10 cellular contexts compared by ENCODE assay signal in the genomic region with DNA sequence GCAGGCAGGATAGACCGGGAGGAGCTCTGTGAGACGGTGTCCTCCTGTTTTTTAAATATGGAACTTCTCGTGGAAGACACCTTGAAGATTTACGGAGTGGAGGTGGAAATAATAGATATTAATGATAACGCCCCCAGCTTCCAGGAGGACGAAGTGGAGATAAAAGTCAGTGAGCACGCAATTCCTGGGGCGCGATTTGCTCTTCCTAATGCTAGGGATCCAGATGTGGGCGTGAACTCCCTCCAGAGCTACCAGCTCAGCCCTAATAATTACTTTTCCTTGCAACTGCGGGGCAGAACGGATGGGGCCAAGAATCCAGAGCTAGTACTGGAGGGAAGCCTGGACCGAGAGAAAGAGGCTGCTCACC. TPM values are rescaled to one million over a fixed set of nuclear protein-coding genes. Genes with fewer than 3 reads are reported as not detected.
DNase-seq lines count a peak whose midpoint lies in the region; ATAC-seq and TF ChIP-seq lines count a peak whose summit lies in the region.
"Had no signal": no experiment of that assay in that cellular context is flagged by ENCODE, and none has a peak within 500 bp of the region (broad histone marks: within the 10 kb centered on the region; RNA-seq: fewer than 3 reads in every experiment).

No MANE protein-coding gene starts in this region.

- POLR2A ChIA-PET in naive thymus-derived CD8-positive, alpha-beta T cell (lab: Charles Lee): no interaction called here

- H3K4me3 ChIP-seq in HL-60 (replicated peaks; ENCODE audit: insufficient read depth, low read length) (peak overlapping the region; percentile 69), coronary artery (peak overlapping the region; percentile 60), neuronal stem cell (ENCODE audit: low read length in 2 of 2) (no peak overlapping the region), adrenal gland (peak overlapping the region in 1 of 4 donors; percentile 40)

- H3K36me3 Mint-ChIP-seq in CD14-positive monocyte: peaks cover 7 to 30% of the 10 kb centered on the region in 2 donors
- peaks cover 31 to 58% (median 35%) of the 10 kb centered on the region in 3 donors for H3K36me3 Mint-ChIP-seq in naive thymus-derived CD8-positive, alpha-beta T cell

- no peak overlapping the region for H3K18ac ChIP-seq in neuronal stem cell (ENCODE audit: low read length)

- H3K27me3 Mint-ChIP-seq in CD14-positive monocyte (ENCODE audit: low read depth in 3 of 3): peaks cover 76 to 89% (median 85%) of the 10 kb centered on the region in 3 donors
- peaks cover 44 to 90% (median 69%) of the 10 kb centered on the region in 5 donors for H3K27me3 Mint-ChIP-seq in naive thymus-derived CD8-positive, alpha-beta T cell

- peaks cover 55 to 99% of the 10 kb centered on the region in 2 donors for H3K9me3 ChIP-seq in neuronal stem cell (replicated peaks in 1 of 2; ENCODE audit: control insufficient read depth in 2 of 2, insufficient read depth in 1 of 2, low read depth in 1 of 2, low read length in 2 of 2)
- peaks cover 0 to 86% (median 26%) of the 10 kb centered on the region in 3 donors for H3K9me3 ChIP-seq in adrenal gland (replicated peaks in 1 of 3)

- H3K9me3 Mint-ChIP-seq in CD14-positive monocyte: peaks cover 19 to 61% (median 54%) of the 10 kb centered on the region in 7 donors
- peaks cover 0 to 86% (median 36%) of the 10 kb centered on the region in 9 donors for H3K9me3 Mint-ChIP-seq in naive thymus-derived CD8-positive, alpha-beta T cell

- no peak overlapping the region for H3K27ac ChIP-seq in HL-60 (replicated peaks)
- H3K27ac ChIP-seq in coronary artery: no peak overlapping the region
- no peak overlapping the region for H3K27ac ChIP-seq in neuronal stem cell (replicated peaks; ENCODE audit: low read length)
- H3K27ac ChIP-seq in adrenal gland: no peak overlapping the region

- DNase-seq in CD14-positive monocyte (ENCODE audit: low spot score) (no peak), HL-60 (ENCODE audit: low read depth in 1 of 2, low spot score in 1 of 2) (no peak), coronary artery (ENCODE audit: low spot score) (no peak), neuronal stem cell (ENCODE audit: low spot score) (no peak), NCI-H2171 treated with DMSO at 0.1 percent for 48 hours (lab: John Stamatoyannopoulos, UW) (no peak), adrenal gland (no peak)
- DNase-seq in naive thymus-derived CD8-positive, alpha-beta T cell: no peak
- no peak for DNase-seq in effector CD8-positive, alpha-beta T cell (lab: John Stamatoyannopoulos, UW)
- DNase-seq: activated CD4-positive, CD25-positive, alpha-beta regulatory T cell; NCI-H510A had no signal

- H3K4ac ChIP-seq in neuronal stem cell (ENCODE audit: low read length): no peak overlapping the region

- no peaks in the 10 kb centered on the region for H3K4me1 ChIP-seq in neuronal stem cell (ENCODE audit: control insufficient read depth in 2 of 2, insufficient read depth in 1 of 2, low read depth in 1 of 2, low read length in 2 of 2)
- H3K4me1 ChIP-seq in adrenal gland (replicated peaks in 1 of 2): no peaks in the 10 kb centered on the region

- no peak overlapping the region for H2BK5ac ChIP-seq in neuronal stem cell (ENCODE audit: low read length)

- peaks cover 10% of the 10 kb centered on the region for H3K79me1 ChIP-seq in neuronal stem cell (ENCODE audit: low read depth, low read length)

- H2BK12ac ChIP-seq in neuronal stem cell (ENCODE audit: low read length): no peak overlapping the region

- H4K8ac ChIP-seq in neuronal stem cell (ENCODE audit: low read depth, low read length): no peak overlapping the region

- H3K36me3 ChIP-seq in neuronal stem cell (replicated peaks in 1 of 2; ENCODE audit: control insufficient read depth in 2 of 2, insufficient read depth in 2 of 2, low read length in 2 of 2) (peaks cover 41 to 76% of the 10 kb centered on the region in 2 donors), adrenal gland (replicated peaks in 1 of 2) (no peaks in the 10 kb centered on the region)

- TF ChIP-seq CTCF in CD14-positive monocyte (IDR thresholded peaks at IDR 0.05): no peak
- TF ChIP-seq CTCF in HL-60 (IDR thresholded peaks at IDR 0.05; ENCODE audit: insufficient read depth, low read length): no peak
- TF ChIP-seq CTCF in coronary artery (IDR thresholded peaks at IDR 0.05): no peak
- TF ChIP-seq CTCF in adrenal gland (IDR thresholded peaks at IDR 0.05): no peak

- no peak overlapping the region for H3K23ac ChIP-seq in neuronal stem cell (ENCODE audit: low read depth, low read length, poor library complexity)

- no CpG with 5 or more reads among the region's 13 CpGs for WGBS in neuronal stem cell (ENCODE audit: extremely low coverage in 2 of 2, insufficient read length in 2 of 2, insufficient replicate concordance in 1 of 2), 2 donors
- 7 to 8% (median 7%) methylated on average over 10 to 13 of the region's 13 CpGs for WGBS in adrenal gland, 4 donors

- H2AFZ ChIP-seq in neuronal stem cell (ENCODE audit: low read length): no peak overlapping the region

- H2AK5ac ChIP-seq in neuronal stem cell (ENCODE audit: low read depth, low read length): no peak overlapping the region

- no peak overlapping the region for H3K4me2 ChIP-seq in neuronal stem cell (ENCODE audit: insufficient read depth, low read length, poor library complexity, severe bottlenecking)

- H3K4me3 Mint-ChIP-seq in CD14-positive monocyte: peak overlapping the region; percentile 84 to 92
- peak overlapping the region; percentile 50 to 85 (median 74) for H3K4me3 Mint-ChIP-seq in naive thymus-derived CD8-positive, alpha-beta T cell

- intact Hi-C loops in CD14-positive monocyte (cut with micrococcal nuclease): loop anchor here (5.0 kb wide), 2 partner anchors 136 to 141 kb away; no protein-coding TSS in a partner anchor
- intact Hi-C loops in adrenal gland (cut with DNase I): loop anchor here in 1 of 2 donors (10.0 kb wide), 1 partner anchor 103 kb away; no protein-coding TSS in a partner anchor

- H2BK120ac ChIP-seq in neuronal stem cell (ENCODE audit: low read depth, low read length): no peak overlapping the region

- H3K14ac ChIP-seq in neuronal stem cell (ENCODE audit: low read length): no peak overlapping the region

- no peak overlapping the region for H4K91ac ChIP-seq in neuronal stem cell (ENCODE audit: low read depth, low read length, poor library complexity)

- H3K27ac Mint-ChIP-seq in CD14-positive monocyte: peak overlapping the region in 2 of 7 donors; percentile 41 to 73
- H3K27ac Mint-ChIP-seq in naive thymus-derived CD8-positive, alpha-beta T cell: peak overlapping the region in 2 of 10 donors; percentile 64 to 93

- no peak overlapping the region for H3K9ac ChIP-seq in neuronal stem cell (ENCODE audit: low read depth, low read length, poor library complexity)

- no peak for ATAC-seq in naive thymus-derived CD8-positive, alpha-beta T cell

- H2BK15ac ChIP-seq in neuronal stem cell (ENCODE audit: low read length): no peak overlapping the region

- H3K27me3 ChIP-seq in HL-60 (ENCODE audit: insufficient read depth, poor library complexity, severe bottlenecking): peaks cover 13% of the 10 kb centered on the region
- H3K27me3 ChIP-seq in neuronal stem cell (ENCODE audit: control insufficient read depth in 3 of 3, insufficient read depth in 3 of 3, low read depth in 1 of 3, low read length in 3 of 3): no peaks in the 10 kb centered on the region
- no peaks in the 10 kb centered on the region for H3K27me3 ChIP-seq in adrenal gland

- TF ChIP-seq POLR2A in adrenal gland (IDR thresholded peaks at IDR 0.05): no peak

- peaks cover 32% of the 10 kb centered on the region for H3K4me1 Mint-ChIP-seq in CD14-positive monocyte
- H3K4me1 Mint-ChIP-seq in naive thymus-derived CD8-positive, alpha-beta T cell: peaks cover 0 to 17% (median 5%) of the 10 kb centered on the region in 4 donors

RNA-seq across cellular contexts. Expression of gene PCDHGA11, which starts 0.6 kb away (rescaled TPM):
- polyA plus RNA-seq in CD14-positive monocyte: not detected
- total RNA-seq in naive thymus-derived CD8-positive, alpha-beta T cell: under 1 TPM; 0.10 to 0.36 TPM
- polyA plus RNA-seq in naive thymus-derived CD8-positive, alpha-beta T cell: not detected
- polyA plus RNA-seq in neuronal stem cell (2013, experiment 1 of 2): 1.1 TPM
- 1.2 TPM for polyA plus RNA-seq in neuronal stem cell (2013, experiment 2 of 2)
- 1 to 10 TPM; 1.6 to 4.9 (median 3.3) TPM for total RNA-seq in adrenal gland
- polyA plus RNA-seq in adrenal gland: 1 to 10 TPM in 2 of 3 donors, under 1 TPM in 1; 0.44 to 2.0 (median 1.4) TPM

RNA-seq across cellular contexts. Expression of gene PCDHGB7, which starts 4.0 kb away (rescaled TPM):
- polyA plus RNA-seq in CD14-positive monocyte: not detected
- total RNA-seq in naive thymus-derived CD8-positive, alpha-beta T cell: under 1 TPM; 0.16 to 0.25 TPM
- not detected for polyA plus RNA-seq in naive thymus-derived CD8-positive, alpha-beta T cell
- 15.9 TPM for polyA plus RNA-seq in neuronal stem cell (2013, experiment 1 of 2)
- 15.8 TPM for polyA plus RNA-seq in neuronal stem cell (2013, experiment 2 of 2)
- 10 to 100 TPM; 12.2 to 28.1 (median 19.4) TPM for total RNA-seq in adrenal gland
- 1 to 10 TPM in 2 of 3 donors, under 1 TPM in 1; 0.88 to 8.2 (median 2.7) TPM for polyA plus RNA-seq in adrenal gland

RNA-seq across cellular contexts. Expression of gene PCDHGA10, which starts 8.7 kb away (rescaled TPM):
- polyA plus RNA-seq in CD14-positive monocyte: not detected
- total RNA-seq in naive thymus-derived CD8-positive, alpha-beta T cell: under 1 TPM; 0.31 to 0.41 TPM
- not detected for polyA plus RNA-seq in naive thymus-derived CD8-positive, alpha-beta T cell
- polyA plus RNA-seq in neuronal stem cell (2013, experiment 1 of 2): 4.2 TPM
- 3.9 TPM for polyA plus RNA-seq in neuronal stem cell (2013, experiment 2 of 2)
- 1 to 10 TPM; 4.5 to 9.7 (median 7.8) TPM for total RNA-seq in adrenal gland
- 1 to 10 TPM in 2 of 3 donors, under 1 TPM in 1; 0.64 to 2.2 (median 1.5) TPM for polyA plus RNA-seq in adrenal gland

RNA-seq across cellular contexts. Expression of gene PCDHGA12, which starts 8.8 kb away (rescaled TPM):
- not detected for polyA plus RNA-seq in CD14-positive monocyte
- under 1 TPM in 1 of 2 experiments, not detected in 1; 0.22 TPM for total RNA-seq in naive thymus-derived CD8-positive, alpha-beta T cell
- under 1 TPM in 2 of 3 donors, not detected in 1; 0.06 to 0.07 TPM for polyA plus RNA-seq in naive thymus-derived CD8-positive, alpha-beta T cell
- polyA plus RNA-seq in neuronal stem cell (2013, experiment 1 of 2): 0.10 TPM
- 0.15 TPM for polyA plus RNA-seq in neuronal stem cell (2013, experiment 2 of 2)
- total RNA-seq in adrenal gland: 10 to 100 TPM; 10.2 to 29.1 (median 15.0) TPM
- polyA plus RNA-seq in adrenal gland: 1 to 10 TPM in 2 of 3 donors, under 1 TPM in 1; 0.34 to 5.6 (median 3.8) TPM

RNA-seq across cellular contexts. Expression of gene PCDHGB6, which starts 13.7 kb away (rescaled TPM):
- under 1 TPM in 1 of 2 donors, not detected in 1; 0.06 TPM for polyA plus RNA-seq in CD14-positive monocyte
- total RNA-seq in naive thymus-derived CD8-positive, alpha-beta T cell: under 1 TPM; 0.21 to 0.30 TPM
- under 1 TPM in 1 of 3 donors, not detected in 2; 0.13 TPM for polyA plus RNA-seq in naive thymus-derived CD8-positive, alpha-beta T cell
- 19.4 TPM for polyA plus RNA-seq in neuronal stem cell (2013, experiment 1 of 2)
- 20.0 TPM for polyA plus RNA-seq in neuronal stem cell (2013, experiment 2 of 2)
- 10 to 100 TPM in 5 of 8 donors, 1 to 10 TPM in 3; 6.0 to 15.9 (median 11.6) TPM for total RNA-seq in adrenal gland
- polyA plus RNA-seq in adrenal gland: 1 to 10 TPM in 2 of 3 donors, under 1 TPM in 1; 0.61 to 7.2 (median 1.5) TPM

Comparison
In these comparisons a context has a peak if more than half of its experiments do, and no peak if none do; other contexts are left out.
1. H3K4me3 ChIP-seq: peak in HL-60 (single experiment) and coronary artery (single experiment); none in neuronal stem cell (0 of 2).